13 cellular contexts compared by ENCODE assay signal in genomic region chr2:8086796-8087479, GRCh38.
DNase-seq lines count a peak whose midpoint lies in the region; ATAC-seq and TF ChIP-seq lines count a peak whose summit lies in the region.
"Had no signal": no experiment of that assay in that cellular context is flagged by ENCODE, and none has a peak within 500 bp of the region (broad histone marks: within the 10 kb centered on the region; RNA-seq: fewer than 3 reads in every experiment).

No MANE protein-coding gene starts in this region.

- no peaks in the 10 kb centered on the region for H3K4me1 ChIP-seq in ascending aorta
- H3K4me1 ChIP-seq: gastrocnemius medialis had no signal

- no peak for ATAC-seq in GM21576 (IDR thresholded peaks at IDR 0.05; ENCODE audit: unreplicated experiment)
- no peak for ATAC-seq in HG03457 (IDR thresholded peaks at IDR 0.05; ENCODE audit: unreplicated experiment)
- ATAC-seq: body of pancreas, gastrocnemius medialis had no signal

- no peaks in the 10 kb centered on the region for H3K36me3 ChIP-seq in ascending aorta
- H3K36me3 ChIP-seq: gastrocnemius medialis had no signal

- intact Hi-C loops in ascending aorta (cut with DNase I), result no loop called here

- TF ChIP-seq CTCF in ascending aorta (IDR thresholded peaks at IDR 0.05), result no peak

- no peak overlapping the region for H3K27ac ChIP-seq in ascending aorta
- H3K27ac ChIP-seq: body of pancreas, gastrocnemius medialis, parathyroid adenoma had no signal

- H3K9me3 ChIP-seq in ascending aorta, result no peaks in the 10 kb centered on the region
- H3K9me3 ChIP-seq: body of pancreas, gastrocnemius medialis had no signal

- DNase-seq in EL, result peak; percentile 94
- peak; percentile 75 for DNase-seq in RKO (ENCODE audit: low spot score)
- DNase-seq in epidermal melanocyte (ENCODE audit: insufficient read length, low spot score), result peak; percentile 46
- DNase-seq in renal cortical epithelial cell (ENCODE audit: low read depth), result peak; percentile 99
- no peak for DNase-seq in ascending aorta (ENCODE audit: low spot score in 2 of 2)
- DNase-seq in SKM-1 treated with dmso at 0.1 percent for 144 hours (lab: John Stamatoyannopoulos, UW; ENCODE audit: unreplicated experiment), result no peak
- DNase-seq: DMS79, gastrocnemius medialis, NCI-H1930 had no signal

- no peak overlapping the region for H3K4me3 ChIP-seq in ascending aorta
- H3K4me3 ChIP-seq: body of pancreas, gastrocnemius medialis had no signal

- no peaks in the 10 kb centered on the region for H3K27me3 ChIP-seq in ascending aorta
- H3K27me3 ChIP-seq: body of pancreas, gastrocnemius medialis had no signal

Comparison
In these comparisons a context has a peak if more than half of its experiments do, and no peak if none do; other contexts are left out.
1. DNase-seq: peak in EL (single experiment), RKO (single experiment), epidermal melanocyte (single experiment) and renal cortical epithelial cell (single experiment); none in ascending aorta (0 of 2) and SKM-1 treated with dmso at 0.1 percent for 144 hours (single experiment).